18 cellular contexts compared by ENCODE assay signal in the genomic region with DNA sequence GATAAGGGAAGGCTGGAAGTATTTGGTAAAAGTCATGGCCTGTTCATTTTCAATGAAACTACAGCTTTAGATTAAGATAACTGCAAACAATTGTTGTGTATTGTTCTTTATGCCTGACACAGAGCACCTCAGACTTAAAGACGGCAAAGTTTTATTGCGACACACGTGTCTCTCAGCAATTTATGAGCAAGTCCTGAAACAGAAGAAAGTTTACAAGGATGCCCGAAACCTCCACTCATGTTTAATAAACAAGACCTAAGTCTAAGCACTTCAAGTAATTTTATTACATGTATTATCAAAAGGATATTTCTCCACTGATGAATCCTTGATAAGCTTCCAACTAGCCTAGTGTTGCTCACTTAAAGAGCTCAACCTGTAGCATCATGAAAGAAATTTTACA.
"Had no signal": no experiment of that assay in that cellular context is flagged by ENCODE, and none has a peak within 500 bp of the region (broad histone marks: within the 10 kb centered on the region; RNA-seq: fewer than 3 reads in every experiment).

No MANE protein-coding gene starts in this region.

- ATAC-seq: activated CD8-positive, alpha-beta T cell treated with anti-CD3 and anti-CD28 coated beads for 36 hours; activated T-cell treated with anti-CD3 and anti-CD28 coated beads, Interleukin-2, amount 50 U/mL, for 72 hours; gastroesophageal sphincter; left colon; mucosa of descending colon; naive thymus-derived CD4-positive, alpha-beta T cell; stimulated activated memory B cell treated with anti-CD40 and anti-IgM and Interleukin-4, amounts not matched to agents 10 μg/mL and 1 μg/mL and 100 μg/mL, for 72 hours had no signal

- H3K4me3 Mint-ChIP-seq: activated B cell treated with CpG ODN at 0.5 μM for 24 hours; activated CD8-positive, alpha-beta T cell treated with anti-CD3 and anti-CD28 coated beads for 36 hours; activated naive CD8-positive, alpha-beta T cell treated with anti-CD3 and anti-CD28 coated beads for 36 hours; activated T-cell treated with anti-CD3 and anti-CD28 coated beads, Interleukin-2, amount 50 U/mL, for 72 hours; dendritic cell treated with granulocyte-macrophage colony-stimulating factor and Interleukin-4, amounts not matched to agents 40 ng/mL and 50 ng/mL, for 4 days; naive thymus-derived CD4-positive, alpha-beta T cell; stimulated activated memory B cell treated with anti-CD40 and anti-IgM and Interleukin-4, amounts not matched to agents 10 μg/mL and 1 μg/mL and 100 μg/mL, for 72 hours had no signal

- H3K9me3 Mint-ChIP-seq: activated B cell treated with CpG ODN at 0.5 μM for 24 hours; activated CD8-positive, alpha-beta T cell treated with anti-CD3 and anti-CD28 coated beads for 36 hours; activated naive CD8-positive, alpha-beta T cell treated with anti-CD3 and anti-CD28 coated beads for 36 hours; activated T-cell treated with anti-CD3 and anti-CD28 coated beads, Interleukin-2, amount 50 U/mL, for 72 hours; dendritic cell treated with granulocyte-macrophage colony-stimulating factor and Interleukin-4, amounts not matched to agents 40 ng/mL and 50 ng/mL, for 4 days; naive thymus-derived CD4-positive, alpha-beta T cell; stimulated activated memory B cell treated with anti-CD40 and anti-IgM and Interleukin-4, amounts not matched to agents 10 μg/mL and 1 μg/mL and 100 μg/mL, for 72 hours had no signal

- H3K4me3 ChIP-seq: gastroesophageal sphincter, lung, mucosa of descending colon, ovary, thyroid gland had no signal

- FAIRE-seq: TTC549 had no signal

- H3K36me3 ChIP-seq: ovary had no signal

- H3K27ac ChIP-seq: gastroesophageal sphincter, ovary, thyroid gland had no signal

- H3K4me1 ChIP-seq: thyroid gland had no signal

- H3K9me3 ChIP-seq: gastroesophageal sphincter, mucosa of descending colon, ovary, thyroid gland had no signal

- DNase-seq: activated B cell treated with CpG ODN at 0.5 μM for 24 hours; activated CD4-positive, alpha-beta T cell treated with anti-CD3 and anti-CD28 coated beads for 48 hours; activated CD8-positive, alpha-beta T cell treated with anti-CD3 and anti-CD28 coated beads for 36 hours; activated gamma-delta T cell treated with Interleukin-2 at 50 U/mL for 16 hours; activated naive CD8-positive, alpha-beta T cell treated with anti-CD3 and anti-CD28 coated beads for 36 hours; activated T-cell treated with anti-CD3 and anti-CD28 coated beads, Interleukin-2, amount 50 U/mL, for 72 hours; effector memory CD4-positive, alpha-beta T cell; left colon; mucosa of descending colon; naive thymus-derived CD4-positive, alpha-beta T cell; ovary; T-helper 2 cell; thyroid gland had no signal

- H3K27me3 Mint-ChIP-seq: activated B cell treated with CpG ODN at 0.5 μM for 24 hours; activated CD8-positive, alpha-beta T cell treated with anti-CD3 and anti-CD28 coated beads for 36 hours; activated naive CD8-positive, alpha-beta T cell treated with anti-CD3 and anti-CD28 coated beads for 36 hours; dendritic cell treated with granulocyte-macrophage colony-stimulating factor and Interleukin-4, amounts not matched to agents 40 ng/mL and 50 ng/mL, for 4 days; naive thymus-derived CD4-positive, alpha-beta T cell; stimulated activated memory B cell treated with anti-CD40 and anti-IgM and Interleukin-4, amounts not matched to agents 10 μg/mL and 1 μg/mL and 100 μg/mL, for 72 hours had no signal

- H3K27ac Mint-ChIP-seq: activated B cell treated with CpG ODN at 0.5 μM for 24 hours; activated CD8-positive, alpha-beta T cell treated with anti-CD3 and anti-CD28 coated beads for 36 hours; activated naive CD8-positive, alpha-beta T cell treated with anti-CD3 and anti-CD28 coated beads for 36 hours; dendritic cell treated with granulocyte-macrophage colony-stimulating factor and Interleukin-4, amounts not matched to agents 40 ng/mL and 50 ng/mL, for 4 days; naive thymus-derived CD4-positive, alpha-beta T cell; stimulated activated memory B cell treated with anti-CD40 and anti-IgM and Interleukin-4, amounts not matched to agents 10 μg/mL and 1 μg/mL and 100 μg/mL, for 72 hours had no signal

- H3K4me1 Mint-ChIP-seq: activated B cell treated with CpG ODN at 0.5 μM for 24 hours; stimulated activated memory B cell treated with anti-CD40 and anti-IgM and Interleukin-4, amounts not matched to agents 10 μg/mL and 1 μg/mL and 100 μg/mL, for 72 hours had no signal

- H3K27me3 ChIP-seq: gastroesophageal sphincter, ovary, thyroid gland had no signal
